In the genomic region with DNA sequence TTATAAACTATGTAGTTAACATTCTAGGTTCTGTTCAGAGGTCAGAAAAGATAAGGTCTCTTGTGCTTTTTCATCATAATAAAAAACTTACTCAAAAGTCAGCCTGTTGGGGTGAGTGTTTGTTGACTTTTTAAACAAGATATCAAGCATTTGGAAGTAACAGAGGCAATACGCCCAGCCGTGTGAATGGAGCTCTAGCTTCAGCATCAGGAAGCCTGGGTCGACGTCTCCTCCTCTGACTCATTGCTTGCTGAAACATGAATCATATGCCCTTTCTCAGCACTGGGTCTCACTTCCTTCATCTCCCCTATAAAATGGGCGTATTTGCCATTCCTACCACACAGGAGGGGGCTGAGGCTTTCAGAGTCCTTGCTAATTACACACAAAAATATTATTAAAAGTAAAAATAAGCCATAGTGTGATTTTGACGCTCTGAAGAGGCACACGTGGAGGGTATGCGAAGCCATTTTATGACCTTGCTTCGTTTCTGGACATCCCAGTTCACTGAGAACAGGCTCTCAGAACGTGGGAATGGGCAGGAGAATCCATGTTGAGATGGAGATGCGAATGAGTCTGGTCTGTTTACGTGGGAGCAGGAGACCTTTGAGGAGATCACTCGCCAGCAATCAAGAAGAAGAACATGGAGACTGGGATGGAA, we compare ENCODE assay signal across 9 cellular contexts.
DNase-seq lines count a peak whose midpoint lies in the region; ATAC-seq, FAIRE-seq and TF ChIP-seq lines count a peak whose summit lies in the region.
"Had no signal": no experiment of that assay in that cellular context is flagged by ENCODE, and none has a peak within 500 bp of the region (broad histone marks: within the 10 kb centered on the region; RNA-seq: fewer than 3 reads in every experiment).

No MANE protein-coding gene starts in this region.

- no peak overlapping the region for H2BK5ac ChIP-seq in mesendoderm (ENCODE audit: low read length)

- no peaks in the 10 kb centered on the region for H3K36me3 ChIP-seq in small intestine (ENCODE audit: control insufficient read depth in 2 of 2, insufficient read depth in 2 of 2, low read length in 2 of 2)
- H3K36me3 ChIP-seq in mesendoderm (ENCODE audit: control insufficient read depth, insufficient read depth, low read length), result no peaks in the 10 kb centered on the region

- H3K79me1 ChIP-seq in mesendoderm (ENCODE audit: low read length), result no peaks in the 10 kb centered on the region

- peak overlapping the region; percentile 65 for H3K27ac Mint-ChIP-seq in activated CD8-positive, alpha-beta T cell treated with anti-CD3 and anti-CD28 coated beads for 36 hours

- H3K4me3 Mint-ChIP-seq in activated CD8-positive, alpha-beta T cell treated with anti-CD3 and anti-CD28 coated beads for 36 hours, result no peak overlapping the region

- no peak overlapping the region for H4K8ac ChIP-seq in mesendoderm (ENCODE audit: low read depth, low read length)

- H3K18ac ChIP-seq in mesendoderm (ENCODE audit: low read length), result no peak overlapping the region

- H3K27ac ChIP-seq in foreskin keratinocyte, result peak overlapping the region; percentile 59
- peak overlapping the region in 1 of 2 donors; percentile 74 for H3K27ac ChIP-seq in small intestine (ENCODE audit: low read depth in 1 of 2, low read length in 1 of 2)
- no peak overlapping the region for H3K27ac ChIP-seq in mesendoderm (ENCODE audit: low read depth, low read length)

- POLR2A ChIA-PET in activated CD8-positive, alpha-beta T cell treated with anti-CD3 and anti-CD28 coated beads for 36 hours (lab: Charles Lee), result interaction anchor here (0.6 to 0.8 kb wide), 2 partner anchors 37 to 1207 kb away, joined by 3 read pairs; no protein-coding TSS in a partner anchor

- FAIRE-seq in small intestine (lab: Jason Lieb, UNC), result no peak
- FAIRE-seq: K562 had no signal

- H3K79me2 ChIP-seq in mesendoderm (ENCODE audit: control insufficient read depth, insufficient read depth, low read length), result no peaks in the 10 kb centered on the region

- H3K36me3 Mint-ChIP-seq in activated CD8-positive, alpha-beta T cell treated with anti-CD3 and anti-CD28 coated beads for 36 hours (ENCODE audit: low read depth), result no peaks in the 10 kb centered on the region

- peak; percentile 88 for ATAC-seq in activated CD8-positive, alpha-beta T cell treated with anti-CD3 and anti-CD28 coated beads for 36 hours
- ATAC-seq in foreskin keratinocyte, result peak; percentile 49
- no peak for ATAC-seq in HG02973 (IDR thresholded peaks at IDR 0.05; ENCODE audit: unreplicated experiment)
- ATAC-seq in GM19463 (IDR thresholded peaks at IDR 0.05; ENCODE audit: unreplicated experiment), result no peak
- ATAC-seq: K562 had no signal

- DNase-seq in HS-5 (ENCODE audit: low read depth) (peak; percentile 84), foreskin keratinocyte (peak; percentile 59 to 81), small intestine (peak; percentile 76), mesendoderm (no peak), NCI-H1436 (lab: John Stamatoyannopoulos, UW) (no peak)
- DNase-seq in activated CD8-positive, alpha-beta T cell treated with anti-CD3 and anti-CD28 coated beads for 36 hours, result peak; percentile 75

- H3K27me3 ChIP-seq in foreskin keratinocyte (no peaks in the 10 kb centered on the region), small intestine (ENCODE audit: control insufficient read depth in 2 of 2, insufficient read depth in 2 of 2, low read length in 2 of 2) (no peaks in the 10 kb centered on the region), mesendoderm (ENCODE audit: insufficient read depth, low read length, poor library complexity) (no peaks in the 10 kb centered on the region)

- H2BK120ac ChIP-seq in mesendoderm (ENCODE audit: low read depth, low read length), result no peak overlapping the region

- peaks cover 35% of the 10 kb centered on the region for H3K4me1 Mint-ChIP-seq in activated CD8-positive, alpha-beta T cell treated with anti-CD3 and anti-CD28 coated beads for 36 hours (ENCODE audit: low read depth)

- no peak overlapping the region for H3K56ac ChIP-seq in mesendoderm (ENCODE audit: low read length)

- no peak overlapping the region for H2AK5ac ChIP-seq in mesendoderm (ENCODE audit: low read length)

- no peak overlapping the region for H3K4ac ChIP-seq in mesendoderm (ENCODE audit: low read depth, low read length)

- intact Hi-C loops in activated CD8-positive, alpha-beta T cell treated with anti-CD3 and anti-CD28 coated beads for 36 hours (cut with micrococcal nuclease), result loop anchor here (5.0 to 10.0 kb wide), 2 partner anchors 119 to 616 kb away; no protein-coding TSS in a partner anchor

- H3K9me3 Mint-ChIP-seq in activated CD8-positive, alpha-beta T cell treated with anti-CD3 and anti-CD28 coated beads for 36 hours, result no peaks in the 10 kb centered on the region

- no peak for TF ChIP-seq CTCF in activated CD8-positive, alpha-beta T cell treated with anti-CD3 and anti-CD28 coated beads for 36 hours (IDR thresholded peaks at IDR 0.05)
- peak; percentile 2 for TF ChIP-seq CTCF in foreskin keratinocyte (conservative IDR thresholded peaks at IDR 0.05)

- no peak overlapping the region for H4K5ac ChIP-seq in mesendoderm (ENCODE audit: low read length)

- peaks cover 7% of the 10 kb centered on the region for H3K27me3 Mint-ChIP-seq in activated CD8-positive, alpha-beta T cell treated with anti-CD3 and anti-CD28 coated beads for 36 hours

- CTCF ChIA-PET in activated CD8-positive, alpha-beta T cell treated with anti-CD3 and anti-CD28 coated beads for 36 hours (lab: Charles Lee), result interaction anchor here (1.9 to 11.7 kb wide), 4 partner anchors 91 to 1213 kb away, joined by 8 to 346 read pairs (median 26); no protein-coding TSS in a partner anchor

- H3K9me3 ChIP-seq in small intestine (ENCODE audit: control insufficient read depth, low read depth), result no peaks in the 10 kb centered on the region

- H3K9ac ChIP-seq in mesendoderm (ENCODE audit: low read length), result no peak overlapping the region

- H3K4me2 ChIP-seq in mesendoderm (ENCODE audit: low read length), result no peak overlapping the region

- no peak overlapping the region for H2BK15ac ChIP-seq in mesendoderm (replicated peaks; ENCODE audit: low read depth)

- 52 to 54% (median 53%) methylated on average over 13 of the region's 13 CpGs for WGBS in small intestine, 3 donors
- no CpG with 5 or more reads among the region's 13 CpGs for WGBS in mesendoderm (ENCODE audit: extremely low coverage, insufficient coverage, low lambda C conversion rate)

- H3K4me1 ChIP-seq in foreskin keratinocyte (peaks cover 23% of the 10 kb centered on the region), small intestine (ENCODE audit: control insufficient read depth in 2 of 2, insufficient read depth in 1 of 2, low read depth in 1 of 2, low read length in 1 of 2) (peaks cover 0 to 16% of the 10 kb centered on the region in 2 donors), mesendoderm (ENCODE audit: control insufficient read depth, low read depth, low read length) (peaks cover 6% of the 10 kb centered on the region)

- H3K4me3 ChIP-seq in small intestine (ENCODE audit: low read depth in 1 of 2, low read length in 2 of 2), result no peak overlapping the region
- no peak overlapping the region for H3K4me3 ChIP-seq in mesendoderm (ENCODE audit: low read length)
- H3K4me3 ChIP-seq: K562 had no signal

- H3K23ac ChIP-seq in mesendoderm (ENCODE audit: low read length), result no peak overlapping the region

Comparison
In these comparisons a context has a peak if more than half of its experiments do, and no peak if none do; other contexts are left out.
1. DNase-seq: peak in HS-5 (single experiment), activated CD8-positive, alpha-beta T cell treated with anti-CD3 and anti-CD28 coated beads for 36 hours (single experiment), foreskin keratinocyte (2 of 2) and small intestine (single experiment); none in mesendoderm (single experiment) and NCI-H1436 (single experiment).
2. ATAC-seq: peak in activated CD8-positive, alpha-beta T cell treated with anti-CD3 and anti-CD28 coated beads for 36 hours (single experiment) and foreskin keratinocyte (single experiment); none in HG02973 (single experiment) and GM19463 (single experiment).